ENCODE assay signal across 8 cellular contexts in the genomic region with DNA sequence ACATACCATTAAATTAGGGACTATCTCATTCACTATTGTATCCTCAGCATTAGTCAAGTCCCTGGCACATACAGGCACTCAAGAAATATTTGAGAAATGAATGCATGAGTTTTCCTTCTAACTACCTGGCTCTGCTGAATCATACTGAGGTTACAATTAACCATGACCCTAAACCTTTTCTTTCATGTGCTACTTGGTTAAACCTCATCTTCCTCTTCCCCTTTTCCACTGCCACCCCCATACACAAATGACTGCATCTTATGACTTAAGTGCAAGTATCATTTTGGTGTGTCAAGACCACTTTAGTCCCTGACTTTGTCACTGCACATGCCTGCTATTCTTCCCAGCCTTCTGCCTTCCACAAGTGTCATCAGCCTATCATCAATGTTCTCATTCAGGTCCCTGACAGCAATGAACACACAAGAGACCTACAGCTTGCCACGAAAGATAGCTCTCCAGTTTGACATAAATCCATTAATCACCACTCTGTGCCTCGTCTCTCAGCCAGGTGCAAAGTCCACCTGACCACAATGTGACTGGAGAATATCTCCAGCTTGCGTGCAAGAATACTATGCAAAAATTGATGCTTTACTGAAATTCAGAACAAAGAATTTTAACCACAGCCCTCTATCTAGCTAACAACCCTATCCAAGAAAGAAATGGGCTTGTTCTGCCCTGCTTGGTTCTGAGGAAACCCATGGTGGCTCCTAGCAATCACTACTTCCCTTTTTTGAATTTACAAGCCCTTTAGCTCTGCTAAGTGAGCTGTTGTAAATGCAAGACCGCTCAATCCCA.
DNase-seq lines count a peak whose midpoint lies in the region; ATAC-seq, FAIRE-seq and TF ChIP-seq lines count a peak whose summit lies in the region.

No MANE protein-coding gene starts in this region.

- H2AFZ ChIP-seq in endothelial cell of umbilical vein (ENCODE audit: low read depth, low read length) = no peak overlapping the region

- H3K9me1 ChIP-seq in endothelial cell of umbilical vein (replicated peaks; ENCODE audit: control insufficient read depth, extremely low read depth, insufficient read depth, low read length) = no peaks in the 10 kb centered on the region

- dilution Hi-C loops in endothelial cell of umbilical vein (cut with MboI; ENCODE audit: extremely low pct_ligation_motif_present, low sequenced_read_pairs) = no loop called here

- H3K4me1 ChIP-seq in endothelial cell of umbilical vein (ENCODE audit: control insufficient read depth, extremely low read depth, insufficient read depth, low read length) (peaks cover 29% of the 10 kb centered on the region), suprapubic skin (peaks cover 21% of the 10 kb centered on the region), tibial artery (peaks cover 0 to 16% (median 5%) of the 10 kb centered on the region in 4 donors)

- no TSS peak for BruUV-seq in endothelial cell of umbilical vein (replicated peaks; lab: Mats Ljungman, UMichigan)

- no peaks in the 10 kb centered on the region for H4K20me1 ChIP-seq in endothelial cell of umbilical vein (replicated peaks; ENCODE audit: control insufficient read depth, extremely low read depth, insufficient read depth, low read length)

- 80% methylated on average over 4 of the region's 4 CpGs for WGBS in suprapubic skin

- H3K27ac ChIP-seq in endothelial cell of umbilical vein (ENCODE audit: insufficient read depth, low read depth, low read length) = no peak overlapping the region
- peak overlapping the region; percentile 15 for H3K27ac ChIP-seq in suprapubic skin
- no peak overlapping the region for H3K27ac ChIP-seq in tibial artery

- H3K36me3 ChIP-seq in endothelial cell of umbilical vein (ENCODE audit: control insufficient read depth in 2 of 2, extremely low read depth in 1 of 2, insufficient read depth in 2 of 2, low read length in 2 of 2) (no peaks in the 10 kb centered on the region), suprapubic skin (no peaks in the 10 kb centered on the region), tibial artery (no peaks in the 10 kb centered on the region)

- H3K27me3 ChIP-seq in endothelial cell of umbilical vein (ENCODE audit: control insufficient read depth in 2 of 2, insufficient read depth in 2 of 2, low read length in 2 of 2) (no peaks in the 10 kb centered on the region), suprapubic skin (no peaks in the 10 kb centered on the region), tibial artery (no peaks in the 10 kb centered on the region)

- no peaks in the 10 kb centered on the region for H3K9me3 ChIP-seq in endothelial cell of umbilical vein (replicated peaks; ENCODE audit: control insufficient read depth, insufficient read depth, low read length)
- H3K9me3 ChIP-seq in suprapubic skin = no peaks in the 10 kb centered on the region
- no peaks in the 10 kb centered on the region for H3K9me3 ChIP-seq in tibial artery

- FAIRE-seq in endothelial cell of umbilical vein (lab: Jason Lieb, UNC) = peak; percentile 82

- H3K4me3 ChIP-seq in GM12864 (ENCODE audit: low read depth, low read length) (no peak overlapping the region; the same call in 1 of the 2 replicates), endothelial cell of umbilical vein (replicated peaks in 1 of 3; ENCODE audit: insufficient read depth in 1 of 3, low read depth in 1 of 3, low read length in 3 of 3) (no peak overlapping the region), suprapubic skin (no peak overlapping the region), tibial artery (no peak overlapping the region)

- DNase-seq in GM12864 (ENCODE audit: low read depth) = peak; percentile 88
- peak; percentile 85 for DNase-seq in OCI-M1 (lab: John Stamatoyannopoulos, UW)
- peak; percentile 16 for DNase-seq in endothelial cell of umbilical vein (ENCODE audit: low read depth, low spot score)
- no peak for DNase-seq in suprapubic skin (ENCODE audit: low spot score in 2 of 2)
- DNase-seq in tibial artery = no peak
- no peak for DNase-seq in amniotic stem cell (lab: John Stamatoyannopoulos, UW)

- intact Hi-C loops in endothelial cell of umbilical vein (cut with micrococcal nuclease) (loop anchor here (5.0 kb wide), 3 partner anchors 75 to 205 kb away; a partner anchor contains a TSS), tibial artery (cut with DNase I; ENCODE audit: low total_unique reads) (loop anchor here (5.0 kb wide), 1 partner anchor 225 kb away; no protein-coding TSS in a partner anchor)

- CTCF ChIA-PET in endothelial cell of umbilical vein (lab: Charles Lee) = interaction anchor here (0.7 to 2.7 kb wide), 5 partner anchors 43 to 225 kb away, joined by 3 to 14 read pairs (median 3); no protein-coding TSS in a partner anchor

- POLR2A ChIA-PET in endothelial cell of umbilical vein (lab: Charles Lee) = interaction anchor here (1.0 to 1.6 kb wide), 2 partner anchors 74 kb away, joined by 3 to 4 read pairs; a partner anchor contains a TSS

- H3K4me2 ChIP-seq in endothelial cell of umbilical vein (ENCODE audit: insufficient read depth, low read length) = no peak overlapping the region

- TF ChIP-seq CTCF in GM12864 (IDR thresholded peaks at IDR 0.05; ENCODE audit: low read depth, low read length, missing control alignments) (no peak), endothelial cell of umbilical vein (IDR thresholded peaks at IDR 0.05; ENCODE audit: extremely low read depth in 1 of 2, insufficient read depth in 1 of 2, low read depth in 1 of 2, low read length in 2 of 2) (no peak), suprapubic skin (IDR thresholded peaks at IDR 0.05) (no peak), tibial artery (IDR thresholded peaks at IDR 0.05) (no peak)

- no peak for TF ChIP-seq EP300 in suprapubic skin (IDR thresholded peaks at IDR 0.05)

- TF ChIP-seq POLR2A in endothelial cell of umbilical vein (IDR thresholded peaks at IDR 0.05; ENCODE audit: low read depth, low read length) (no peak), suprapubic skin (IDR thresholded peaks at IDR 0.05) (no peak)

- no peak overlapping the region for H3K9ac ChIP-seq in endothelial cell of umbilical vein (replicated peaks; ENCODE audit: extremely low read depth, insufficient read depth, low read length)

- peaks cover 73% of the 10 kb centered on the region for H3K79me2 ChIP-seq in endothelial cell of umbilical vein (ENCODE audit: control insufficient read depth, insufficient read depth, low read length)

- ATAC-seq in GM21360 (IDR thresholded peaks at IDR 0.05; ENCODE audit: unreplicated experiment) = peak; percentile 54
- peak; percentile 40 for ATAC-seq in HG03457 (IDR thresholded peaks at IDR 0.05; ENCODE audit: unreplicated experiment)

TF ChIP-seq in endothelial cell of umbilical vein, 7 proteins besides CTCF, POLR2A, EP300 and RAD21:
- TF ChIP-seq FOS (IDR thresholded peaks at IDR 0.05; ENCODE audit: borderline replicate concordance, insufficient read depth, low read length) = no peak
- TF ChIP-seq GATA2 (IDR thresholded peaks at IDR 0.05; ENCODE audit: insufficient read depth, insufficient read length, low read depth, low read length) = no peak
- TF ChIP-seq MYC (IDR thresholded peaks at IDR 0.05; ENCODE audit: low read depth, low read length) = no peak
- peak; percentile 28 for TF ChIP-seq JUN (IDR thresholded peaks at IDR 0.05; ENCODE audit: borderline replicate concordance, insufficient read depth, insufficient read length, low read depth)
- TF ChIP-seq EZH2 (IDR thresholded peaks at IDR 0.05; ENCODE audit: borderline replicate concordance, low read depth, low read length, severe bottlenecking) = no peak

Comparison
In these comparisons a context has a peak if more than half of its experiments do, and no peak if none do; other contexts are left out.
1. DNase-seq: peak in GM12864 (single experiment), OCI-M1 (single experiment) and endothelial cell of umbilical vein (single experiment); none in suprapubic skin (0 of 2), tibial artery (0 of 2) and amniotic stem cell (single experiment).